1 cellular context compared by ENCODE assay signal in the genomic region with DNA sequence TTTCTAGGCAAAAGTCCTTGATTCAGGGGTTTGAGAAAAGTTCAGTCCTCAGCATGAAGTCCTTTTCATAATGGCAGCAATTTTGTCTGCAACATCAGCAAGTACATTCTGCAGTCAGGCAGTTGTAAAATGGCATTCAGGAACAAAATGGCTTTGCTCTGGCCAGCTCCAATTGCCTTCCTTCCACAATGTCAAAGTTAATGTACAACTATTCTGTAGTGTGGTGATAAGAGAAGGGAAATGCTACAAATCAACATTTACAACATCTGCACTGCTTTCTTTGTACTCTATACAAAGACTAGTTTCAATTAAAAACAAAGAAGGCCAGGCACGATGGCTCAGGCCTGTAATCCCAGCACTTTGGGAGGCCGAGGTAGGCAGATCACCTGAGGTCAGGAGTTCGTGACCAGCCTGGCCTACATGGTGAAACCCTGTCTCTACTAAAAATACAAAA.
TF ChIP-seq lines count a peak whose summit lies in the region.

No MANE protein-coding gene starts in this region.

TF ChIP-seq in HepG2, 621 proteins besides CTCF, POLR2A, EP300 and RAD21 (continued from another document and continues in another):
- TF ChIP-seq, protein P1, sequence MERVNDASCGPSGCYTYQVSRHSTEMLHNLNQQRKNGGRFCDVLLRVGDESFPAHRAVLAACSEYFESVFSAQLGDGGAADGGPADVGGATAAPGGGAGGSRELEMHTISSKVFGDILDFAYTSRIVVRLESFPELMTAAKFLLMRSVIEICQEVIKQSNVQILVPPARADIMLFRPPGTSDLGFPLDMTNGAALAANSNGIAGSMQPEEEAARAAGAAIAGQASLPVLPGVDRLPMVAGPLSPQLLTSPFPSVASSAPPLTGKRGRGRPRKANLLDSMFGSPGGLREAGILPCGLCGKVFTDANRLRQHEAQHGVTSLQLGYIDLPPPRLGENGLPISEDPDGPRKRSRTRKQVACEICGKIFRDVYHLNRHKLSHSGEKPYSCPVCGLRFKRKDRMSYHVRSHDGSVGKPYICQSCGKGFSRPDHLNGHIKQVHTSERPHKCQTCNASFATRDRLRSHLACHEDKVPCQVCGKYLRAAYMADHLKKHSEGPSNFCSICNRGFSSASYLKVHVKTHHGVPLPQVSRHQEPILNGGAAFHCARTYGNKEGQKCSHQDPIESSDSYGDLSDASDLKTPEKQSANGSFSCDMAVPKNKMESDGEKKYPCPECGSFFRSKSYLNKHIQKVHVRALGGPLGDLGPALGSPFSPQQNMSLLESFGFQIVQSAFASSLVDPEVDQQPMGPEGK (CRISPR knock-in tag; IDR thresholded peaks at IDR 0.05) = no peak
- TF ChIP-seq PHF8 (CRISPR knock-in tag; IDR thresholded peaks at IDR 0.05) (0 out of 2 replicates have a peak, but pooled peaks have one; percentile 25), ZNF724P (CRISPR knock-in tag; IDR thresholded peaks at IDR 0.05; ENCODE audit: borderline replicate concordance) (no peak), SP140L (CRISPR knock-in tag; IDR thresholded peaks at IDR 0.05; ENCODE audit: borderline replicate concordance) (no peak), ZNF580 (CRISPR knock-in tag; IDR thresholded peaks at IDR 0.05; ENCODE audit: borderline replicate concordance, low read depth) (peak; percentile 47; the same call in 1 of the 2 replicates), ZMYM4 (CRISPR knock-in tag; IDR thresholded peaks at IDR 0.05) (0 out of 2 replicates have a peak, but pooled peaks have one; percentile 24), PBX3 (CRISPR knock-in tag; IDR thresholded peaks at IDR 0.05; ENCODE audit: borderline replicate concordance) (no peak), ZNF382 (CRISPR knock-in tag; IDR thresholded peaks at IDR 0.05; ENCODE audit: borderline replicate concordance) (no peak), THAP11 (CRISPR knock-in tag; IDR thresholded peaks at IDR 0.05) (no peak), MBNL3 (CRISPR knock-in tag; conservative IDR thresholded peaks at IDR 0.05) (peak; percentile 68; the same call in 1 of the 2 replicates), ZNF713 (CRISPR knock-in tag; IDR thresholded peaks at IDR 0.05) (no peak), SKI (IDR thresholded peaks at IDR 0.05; ENCODE audit: partially characterized antibody) (no peak), ZSCAN9 (CRISPR knock-in tag; IDR thresholded peaks at IDR 0.05; ENCODE audit: borderline replicate concordance) (no peak), ZNF775 (CRISPR knock-in tag; IDR thresholded peaks at IDR 0.05; ENCODE audit: borderline replicate concordance) (no peak), ZNF317 (CRISPR knock-in tag; IDR thresholded peaks at IDR 0.05) (no peak), RBAK (CRISPR knock-in tag; IDR thresholded peaks at IDR 0.05) (no peak), AKNA (CRISPR knock-in tag; IDR thresholded peaks at IDR 0.05; ENCODE audit: borderline replicate concordance) (no peak), HOXD1 (CRISPR knock-in tag; IDR thresholded peaks at IDR 0.05) (peak; percentile 61; the same call in 1 of the 2 replicates), ADNP (CRISPR knock-in tag; IDR thresholded peaks at IDR 0.05) (0 out of 2 replicates have a peak, but pooled peaks have one; percentile 23), ZHX2 (IDR thresholded peaks at IDR 0.05; ENCODE audit: low read depth) (peak; percentile 65; the same call in 1 of the 2 replicates), ZHX2 (CRISPR knock-in tag; IDR thresholded peaks at IDR 0.05; ENCODE audit: borderline replicate concordance) (no peak), YY1 (IDR thresholded peaks at IDR 0.05; ENCODE audit: insufficient read depth, insufficient replicate concordance, low read depth, low read length) (peak; percentile 83), NR3C1 (CRISPR knock-in tag; IDR thresholded peaks at IDR 0.05) (no peak), SOX13 (IDR thresholded peaks at IDR 0.05) (peak; percentile 65; the same call in 1 of the 2 replicates), SOX13 (CRISPR knock-in tag; conservative IDR thresholded peaks at IDR 0.05 in 1 of 2, IDR thresholded peaks at IDR 0.05 in 1 of 2) (peak in 1 of 2 experiments; percentile 95; a peak in 2 of 4 replicates), DRAP1 (CRISPR knock-in tag; IDR thresholded peaks at IDR 0.05) (peak; percentile 77), PAF1 (CRISPR knock-in tag; IDR thresholded peaks at IDR 0.05) (no peak), TEAD3 (CRISPR knock-in tag; optimal IDR thresholded peaks at IDR 0.05; ENCODE audit: borderline replicate concordance) (peak; percentile 44), TARDBP (CRISPR knock-in tag; IDR thresholded peaks at IDR 0.05) (no peak; the same call in 1 of the 2 replicates), ZNF746 (CRISPR knock-in tag; IDR thresholded peaks at IDR 0.05) (no peak), ZNF510 (CRISPR knock-in tag; IDR thresholded peaks at IDR 0.05; ENCODE audit: low read depth) (peak; percentile 55; the same call in 1 of the 2 replicates)
- TF ChIP-seq, protein P2, sequence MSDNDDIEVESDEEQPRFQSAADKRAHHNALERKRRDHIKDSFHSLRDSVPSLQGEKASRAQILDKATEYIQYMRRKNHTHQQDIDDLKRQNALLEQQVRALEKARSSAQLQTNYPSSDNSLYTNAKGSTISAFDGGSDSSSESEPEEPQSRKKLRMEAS (IDR thresholded peaks at IDR 0.05) = no peak; the same call in 1 of the 2 replicates
- TF ChIP-seq, protein P3, sequence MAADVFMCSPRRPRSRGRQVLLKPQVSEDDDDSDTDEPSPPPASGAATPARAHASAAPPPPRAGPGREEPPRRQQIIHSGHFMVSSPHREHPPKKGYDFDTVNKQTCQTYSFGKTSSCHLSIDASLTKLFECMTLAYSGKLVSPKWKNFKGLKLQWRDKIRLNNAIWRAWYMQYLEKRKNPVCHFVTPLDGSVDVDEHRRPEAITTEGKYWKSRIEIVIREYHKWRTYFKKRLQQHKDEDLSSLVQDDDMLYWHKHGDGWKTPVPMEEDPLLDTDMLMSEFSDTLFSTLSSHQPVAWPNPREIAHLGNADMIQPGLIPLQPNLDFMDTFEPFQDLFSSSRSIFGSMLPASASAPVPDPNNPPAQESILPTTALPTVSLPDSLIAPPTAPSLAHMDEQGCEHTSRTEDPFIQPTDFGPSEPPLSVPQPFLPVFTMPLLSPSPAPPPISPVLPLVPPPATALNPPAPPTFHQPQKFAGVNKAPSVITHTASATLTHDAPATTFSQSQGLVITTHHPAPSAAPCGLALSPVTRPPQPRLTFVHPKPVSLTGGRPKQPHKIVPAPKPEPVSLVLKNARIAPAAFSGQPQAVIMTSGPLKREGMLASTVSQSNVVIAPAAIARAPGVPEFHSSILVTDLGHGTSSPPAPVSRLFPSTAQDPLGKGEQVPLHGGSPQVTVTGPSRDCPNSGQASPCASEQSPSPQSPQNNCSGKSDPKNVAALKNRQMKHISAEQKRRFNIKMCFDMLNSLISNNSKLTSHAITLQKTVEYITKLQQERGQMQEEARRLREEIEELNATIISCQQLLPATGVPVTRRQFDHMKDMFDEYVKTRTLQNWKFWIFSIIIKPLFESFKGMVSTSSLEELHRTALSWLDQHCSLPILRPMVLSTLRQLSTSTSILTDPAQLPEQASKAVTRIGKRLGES (CRISPR knock-in tag; IDR thresholded peaks at IDR 0.05; ENCODE audit: borderline replicate concordance) = no peak
- TF ChIP-seq, protein P4, sequence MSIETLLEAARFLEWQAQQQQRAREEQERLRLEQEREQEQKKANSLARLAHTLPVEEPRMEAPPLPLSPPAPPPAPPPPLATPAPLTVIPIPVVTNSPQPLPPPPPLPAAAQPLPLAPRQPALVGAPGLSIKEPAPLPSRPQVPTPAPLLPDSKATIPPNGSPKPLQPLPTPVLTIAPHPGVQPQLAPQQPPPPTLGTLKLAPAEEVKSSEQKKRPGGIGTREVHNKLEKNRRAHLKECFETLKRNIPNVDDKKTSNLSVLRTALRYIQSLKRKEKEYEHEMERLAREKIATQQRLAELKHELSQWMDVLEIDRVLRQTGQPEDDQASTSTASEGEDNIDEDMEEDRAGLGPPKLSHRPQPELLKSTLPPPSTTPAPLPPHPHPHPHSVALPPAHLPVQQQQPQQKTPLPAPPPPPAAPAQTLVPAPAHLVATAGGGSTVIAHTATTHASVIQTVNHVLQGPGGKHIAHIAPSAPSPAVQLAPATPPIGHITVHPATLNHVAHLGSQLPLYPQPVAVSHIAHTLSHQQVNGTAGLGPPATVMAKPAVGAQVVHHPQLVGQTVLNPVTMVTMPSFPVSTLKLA (IDR thresholded peaks at IDR 0.05) = no peak
- TF ChIP-seq, protein P5, sequence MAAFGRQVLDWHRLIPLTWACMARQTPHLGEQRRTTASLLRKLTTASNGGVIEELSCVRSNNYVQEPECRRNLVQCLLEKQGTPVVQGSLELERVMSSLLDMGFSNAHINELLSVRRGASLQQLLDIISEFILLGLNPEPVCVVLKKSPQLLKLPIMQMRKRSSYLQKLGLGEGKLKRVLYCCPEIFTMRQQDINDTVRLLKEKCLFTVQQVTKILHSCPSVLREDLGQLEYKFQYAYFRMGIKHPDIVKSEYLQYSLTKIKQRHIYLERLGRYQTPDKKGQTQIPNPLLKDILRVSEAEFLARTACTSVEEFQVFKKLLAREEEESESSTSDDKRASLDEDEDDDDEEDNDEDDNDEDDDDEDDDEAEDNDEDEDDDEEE (CRISPR knock-in tag; IDR thresholded peaks at IDR 0.05) = no peak
